Comparison of ENCODE assay signal across 17 cellular contexts in genomic region chr2:124035001-124035400, GRCh38. TPM values are rescaled to one million over a fixed set of nuclear protein-coding genes. Genes with fewer than 3 reads are reported as not detected.
DNase-seq lines count a peak whose midpoint lies in the region; ATAC-seq and TF ChIP-seq lines count a peak whose summit lies in the region.
"Had no signal": no experiment of that assay in that cellular context is flagged by ENCODE, and none has a peak within 500 bp of the region (broad histone marks: within the 10 kb centered on the region; RNA-seq: fewer than 3 reads in every experiment).

No MANE protein-coding gene starts in this region.

- intact Hi-C loops in posterior cingulate gyrus (cut with DNase I), result no loop called here

- H3K36me3 ChIP-seq in suprapubic skin, result no peaks in the 10 kb centered on the region
- H3K36me3 ChIP-seq: BLaER1 treated with 17β-estradiol and CSF1 and Interleukin-3, amounts not matched to agents 10 nM and 100 nM had no signal

- TF ChIP-seq EP300 in suprapubic skin (IDR thresholded peaks at IDR 0.05), result no peak

- POLR2A ChIA-PET in RWPE1 (lab: Yijun Ruan, JAX; ENCODE audit: low non-redundant PET), result no interaction called here

- H3K4me1 ChIP-seq in suprapubic skin, result no peaks in the 10 kb centered on the region
- H3K4me1 ChIP-seq: BLaER1 treated with 17β-estradiol and CSF1 and Interleukin-3, amounts not matched to agents 10 nM and 100 nM; Caco-2 had no signal

- peak; percentile 9 for DNase-seq in COLO829 (ENCODE audit: low spot score)
- DNase-seq in M059J (ENCODE audit: low read depth), result peak; percentile 51
- peak; percentile 7 for DNase-seq in RWPE1 (ENCODE audit: low spot score)
- DNase-seq in epithelial cell of esophagus (ENCODE audit: low read depth), result peak; percentile 1
- DNase-seq in suprapubic skin (ENCODE audit: low spot score in 2 of 2), result no peak
- no peak for DNase-seq in posterior cingulate gyrus
- DNase-seq: Caco-2; CD4-positive, CD25-positive, alpha-beta regulatory T cell; CD8-positive, alpha-beta memory T cell; DMS79 treated with DMSO at 0.1 percent for 48 hours; GF-D8; H9 had no signal

- CTCF ChIA-PET in RWPE1 (lab: Yijun Ruan, JAX), result no interaction called here

- no peak overlapping the region for H3K4me3 ChIP-seq in epithelial cell of esophagus (ENCODE audit: low read length)
- no peak overlapping the region for H3K4me3 ChIP-seq in suprapubic skin
- H3K4me3 ChIP-seq: BLaER1 treated with 17β-estradiol and CSF1 and Interleukin-3, amounts not matched to agents 10 nM and 100 nM had no signal

- H3K27ac ChIP-seq in RWPE1 (no peak overlapping the region), suprapubic skin (no peak overlapping the region)
- H3K27ac ChIP-seq: BLaER1 treated with 17β-estradiol and CSF1 and Interleukin-3, amounts not matched to agents 10 nM and 100 nM had no signal

- TF ChIP-seq POLR2A in suprapubic skin (IDR thresholded peaks at IDR 0.05), result no peak

- TF ChIP-seq CTCF in RWPE1 (conservative IDR thresholded peaks at IDR 0.05; ENCODE audit: low read depth) (no peak), epithelial cell of esophagus (IDR thresholded peaks at IDR 0.05; ENCODE audit: insufficient read depth, low read depth, low read length, missing control alignments) (no peak), suprapubic skin (IDR thresholded peaks at IDR 0.05) (no peak)

- H3K27me3 ChIP-seq in suprapubic skin, result no peaks in the 10 kb centered on the region
- H3K27me3 ChIP-seq: BLaER1 treated with 17β-estradiol and CSF1 and Interleukin-3, amounts not matched to agents 10 nM and 100 nM had no signal

- no peak for ATAC-seq in GM19035 (IDR thresholded peaks at IDR 0.05; ENCODE audit: unreplicated experiment)
- ATAC-seq: HepG2 had no signal

- 88% methylated on average over 1 of the region's 1 CpG for WGBS in suprapubic skin

- H3K9me3 ChIP-seq in suprapubic skin, result no peaks in the 10 kb centered on the region
- H3K9me3 ChIP-seq: BLaER1 treated with 17β-estradiol and CSF1 and Interleukin-3, amounts not matched to agents 10 nM and 100 nM; Caco-2 had no signal

RNA-seq across cellular contexts. Expression of gene CNTNAP5, which starts 9.9 kb away (rescaled TPM):
- 0.05 TPM in 1 of 2 replicates, not detected in the other for total RNA-seq in M059J (2014; rRNA removed; shearing (Covaris generic))
- total RNA-seq in suprapubic skin, result not detected
- total RNA-seq: A172; B cell; CD4-positive, CD25-positive, alpha-beta regulatory T cell; CD8-positive, alpha-beta memory T cell; HepG2 had no signal

Comparison
In these comparisons a context has a peak if more than half of its experiments do, and no peak if none do; other contexts are left out.
1. DNase-seq: peak in COLO829 (single experiment), M059J (single experiment), RWPE1 (single experiment) and epithelial cell of esophagus (single experiment); none in suprapubic skin (0 of 2) and posterior cingulate gyrus (0 of 10).